In the genomic region with DNA sequence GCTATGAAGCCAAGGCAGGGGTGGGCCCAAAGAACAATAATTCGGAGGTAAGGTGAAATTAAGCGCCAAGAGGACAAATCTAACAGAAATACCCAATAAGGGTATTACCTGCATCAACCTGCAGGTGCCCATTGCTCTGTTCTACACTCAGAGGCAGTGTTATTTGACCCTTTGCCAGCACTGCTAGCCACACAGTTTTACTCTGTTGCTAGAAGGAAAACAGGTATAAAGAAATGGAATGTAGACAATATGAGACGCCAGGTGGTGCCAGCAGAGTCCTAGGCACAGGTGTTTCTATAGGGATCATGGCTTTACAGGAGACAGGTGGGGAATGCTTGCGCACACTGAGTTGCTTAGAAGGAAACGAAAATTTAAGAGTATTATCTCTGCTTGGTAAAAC, we compare ENCODE assay signal across 8 cellular contexts.
"Had no signal": no experiment of that assay in that cellular context is flagged by ENCODE, and none has a peak within 500 bp of the region (broad histone marks: within the 10 kb centered on the region; RNA-seq: fewer than 3 reads in every experiment).

No MANE protein-coding gene starts in this region.

- H3K9ac ChIP-seq: KMS-11 had no signal

- H3K36me3 Mint-ChIP-seq: IgD-negative memory B cell had no signal

- H3K27ac ChIP-seq: HL-60, KMS-11 had no signal

- ATAC-seq: HepG2 had no signal

- DNase-seq: GOT3, H7, HCEC 1CT, KBM-7 had no signal

- H3K27ac Mint-ChIP-seq: IgD-negative memory B cell had no signal

- H3K4me2 ChIP-seq: KMS-11 had no signal

- H3K4me1 Mint-ChIP-seq: IgD-negative memory B cell had no signal

- H3K27me3 Mint-ChIP-seq: IgD-negative memory B cell had no signal

- H3K4me3 Mint-ChIP-seq: IgD-negative memory B cell had no signal
